9 cellular contexts compared by ENCODE assay signal in genomic region chr3:36763850-36764703, GRCh38. TPM values are rescaled to one million over a fixed set of nuclear protein-coding genes. Genes with fewer than 3 reads are reported as not detected.
A peak's percentile ranks its signal among the peaks of the same experiment; 100 is the strongest.
DNase-seq lines count a peak whose midpoint lies in the region; ATAC-seq and TF ChIP-seq lines count a peak whose summit lies in the region.
"Had no signal": no experiment of that assay in that cellular context is flagged by ENCODE, and none has a peak within 500 bp of the region (broad histone marks: within the 10 kb centered on the region; RNA-seq: fewer than 3 reads in every experiment).

Gene DCLK3 (minus strand): TSS chr3:36764553. CDS start chr3:36764263, 290 bp downstream.

- H3K36me3 Mint-ChIP-seq in nephron (ENCODE audit: low read depth), result no peaks in the 10 kb centered on the region
- H3K36me3 Mint-ChIP-seq in Caco-2 (ENCODE audit: insufficient read depth, unreplicated experiment), result no peaks in the 10 kb centered on the region

- H3K27me3 ChIP-seq in Caco-2 (replicated peaks; ENCODE audit: control insufficient read depth, insufficient read depth, low read length) (no peaks in the 10 kb centered on the region; the same call in 1 of the 2 replicates), SJCRH30 (no peaks in the 10 kb centered on the region)

- DNase-seq in AG10803 (ENCODE audit: low read depth) (no peak), HEK293T (ENCODE audit: extremely low spot score) (peak; percentile 18), ecto neural progenitor cell (ENCODE audit: low spot score) (peak; percentile 69), Caco-2 (no peak), SJCRH30 (no peak), NCI-H526 treated with DMSO at 0.1 percent for 48 hours (lab: John Stamatoyannopoulos, UW) (no peak)

- H3K4me3 Mint-ChIP-seq in nephron (peak within 1 kb of the TSS; percentile 84 to 87 (median 86)), Caco-2 (ENCODE audit: unreplicated experiment) (no peak within 1 kb of the TSS)

- BruUV-seq in Caco-2 (replicated peaks; lab: Mats Ljungman, UMichigan), result no TSS peak

- ATAC-seq in HG03196 (IDR thresholded peaks at IDR 0.05; ENCODE audit: unreplicated experiment), result no peak

- POLR2A ChIA-PET in HEK293T (lab: Yijun Ruan, JAX) (no interaction called here), Caco-2 (lab: Charles Lee) (no interaction called here)

- H3K4me1 Mint-ChIP-seq in nephron (no peaks in the 10 kb centered on the region), Caco-2 (ENCODE audit: low read depth, unreplicated experiment) (no peaks in the 10 kb centered on the region)

- CTCF ChIA-PET in HEK293T (lab: Yijun Ruan, JAX), result interaction anchor here (0.7 kb wide), 1 partner anchor 1268 kb away, joined by 3 read pairs; no protein-coding TSS in a partner anchor
- CTCF ChIA-PET in Caco-2 (lab: Charles Lee), result no interaction called here

- H3K36me3 ChIP-seq in Caco-2 (ENCODE audit: control insufficient read depth, insufficient read depth, low read length) (no peaks in the 10 kb centered on the region), SJCRH30 (no peaks in the 10 kb centered on the region)

- H3K9me3 Mint-ChIP-seq in nephron, result peaks cover 5% of the 10 kb centered on the region
- no peaks in the 10 kb centered on the region for H3K9me3 Mint-ChIP-seq in Caco-2 (ENCODE audit: unreplicated experiment)

- no peaks in the 10 kb centered on the region for H3K9me3 ChIP-seq in Caco-2
- H3K9me3 ChIP-seq in SJCRH30 (replicated peaks), result no peaks in the 10 kb centered on the region

- H3K4me1 ChIP-seq in Caco-2, result no peaks in the 10 kb centered on the region
- no peaks in the 10 kb centered on the region for H3K4me1 ChIP-seq in SJCRH30

- intact Hi-C loops in Caco-2 (cut with micrococcal nuclease; ENCODE audit: unreplicated experiment), result no loop called here

- TF ChIP-seq CTCF in AG10803 (conservative IDR thresholded peaks at IDR 0.05; ENCODE audit: low read length) (no peak), nephron (IDR thresholded peaks at IDR 0.05; ENCODE audit: unreplicated experiment in 3 of 3) (no peak), Caco-2 (IDR thresholded peaks at IDR 0.05; ENCODE audit: insufficient read depth in 1 of 2, low read depth in 1 of 2, low read length in 1 of 2, severe bottlenecking in 1 of 2, unreplicated experiment in 1 of 2) (no peak)

- peaks cover 92% of the 10 kb centered on the region for H3K27me3 Mint-ChIP-seq in nephron (ENCODE audit: low read depth)
- peaks cover 28% of the 10 kb centered on the region for H3K27me3 Mint-ChIP-seq in Caco-2 (ENCODE audit: insufficient read depth, unreplicated experiment)

- no peak within 1 kb of the TSS for H3K27ac Mint-ChIP-seq in nephron
- no peak within 1 kb of the TSS for H3K27ac Mint-ChIP-seq in Caco-2 (ENCODE audit: unreplicated experiment)

- H3K4me3 ChIP-seq in AG10803 (ENCODE audit: low read length) (peak within 1 kb of the TSS; percentile 20), Caco-2 (ENCODE audit: low read depth, low read length) (no peak within 1 kb of the TSS), SJCRH30 (no peak within 1 kb of the TSS)

- no peak within 1 kb of the TSS for H3K27ac ChIP-seq in SJCRH30

TF ChIP-seq in HEK293T, 16 proteins besides CTCF, POLR2A, EP300 and RAD21:
- TF ChIP-seq SP1 (IDR thresholded peaks at IDR 0.05), result no peak
- TF ChIP-seq LEF1 (IDR thresholded peaks at IDR 0.05; ENCODE audit: borderline replicate concordance), result no peak
- TF ChIP-seq PKNOX1 (IDR thresholded peaks at IDR 0.05), result no peak
- TF ChIP-seq FOXM1 (IDR thresholded peaks at IDR 0.05; ENCODE audit: borderline replicate concordance), result no peak
TF ChIP-seq in HEK293T: peak in this region for 0.

RNA-seq across cellular contexts. Expression of gene DCLK3, which starts in this region (rescaled TPM):
- not detected in 2 replicates for total RNA-seq in Caco-2 (2022)
- not detected in 2 replicates for total RNA-seq in SJCRH30 (2014; rRNA removed; shearing (Covaris generic))
- total RNA-seq: bronchial epithelial cell had no signal

Comparison
In these comparisons a context has a peak if more than half of its experiments do, and no peak if none do; other contexts are left out.
1. DNase-seq: peak in HEK293T (single experiment) and ecto neural progenitor cell (single experiment); none in AG10803 (single experiment), Caco-2 (0 of 2), SJCRH30 (0 of 2) and NCI-H526 treated with DMSO at 0.1 percent for 48 hours (single experiment).